ENCODE assay signal across 13 cellular contexts in genomic region chr22:24871611-24872205, GRCh38.
"Had no signal": no experiment of that assay in that cellular context is flagged by ENCODE, and none has a peak within 500 bp of the region (broad histone marks: within the 10 kb centered on the region; RNA-seq: fewer than 3 reads in every experiment).

No MANE protein-coding gene starts in this region.

- H3K36me3 ChIP-seq: ovary had no signal

- H3K9me3 ChIP-seq: ovary had no signal

- H3K27me3 ChIP-seq: heart right ventricle, ovary had no signal

- H3K27ac ChIP-seq: coronary artery, heart right ventricle, ovary had no signal

- DNase-seq: activated CD4-positive, alpha-beta T cell treated with anti-CD3 and anti-CD28 coated beads for 1 hour; activated CD8-positive, alpha-beta memory T cell treated with anti-CD3 and anti-CD28 coated beads, Interleukin-2, amount 50 U/mL, for 4 hours; activated CD8-positive, alpha-beta T cell treated with anti-CD3 and anti-CD28 coated beads for 36 hours; activated naive CD4-positive, alpha-beta T cell treated with Interleukin-2 at 50 U/mL for 16 hours; caudate nucleus; effector CD4-positive, alpha-beta T cell; heart right ventricle; kidney glomerular epithelial cell; ovary; stimulated activated CD4-positive, alpha-beta T cell treated with anti-CD3 and anti-CD28 coated beads, Interleukin-2, amount 100 ng/mL, for 48 hours; stimulated activated naive CD4-positive, alpha-beta T cell treated with Interleukin-2 at 50 U/mL for 16 hours; trophoblast cell had no signal

- ATAC-seq: activated CD8-positive, alpha-beta T cell treated with anti-CD3 and anti-CD28 coated beads for 36 hours; heart right ventricle had no signal

- H3K4me3 ChIP-seq: coronary artery, heart right ventricle, ovary had no signal
